ENCODE assay signal across 20 cellular contexts in genomic region chr5:2996687-2997086, GRCh38.
"Had no signal": no experiment of that assay in that cellular context is flagged by ENCODE, and none has a peak within 500 bp of the region (broad histone marks: within the 10 kb centered on the region; RNA-seq: fewer than 3 reads in every experiment).

No MANE protein-coding gene starts in this region.

- H3K36me3 ChIP-seq: neutrophil, stomach, thyroid gland had no signal

- FAIRE-seq: endometrium, frontal cortex, kidney, urothelium cell line had no signal

- H3K9ac ChIP-seq: parathyroid adenoma had no signal

- H3K4me3 ChIP-seq: hepatocyte, stomach, thyroid gland had no signal

- H3K4me2 ChIP-seq: hepatocyte had no signal

- H3K4me1 ChIP-seq: parathyroid adenoma, stomach, thyroid gland had no signal

- DNase-seq: cortex of kidney; effector memory CD8-positive, alpha-beta T cell; erythroblast; kidney; mesendoderm; natural killer cell; stimulated activated CD4-positive, alpha-beta T cell treated with anti-CD3 and anti-CD28 coated beads, Interleukin-2, amount 100 ng/mL, for 24 hours; stimulated activated CD4-positive, alpha-beta T cell treated with anti-CD3 and anti-CD28 coated beads, Interleukin-4, amount 100 ng/mL, for 24 hours; stimulated activated naive CD4-positive, alpha-beta T cell treated with Interleukin-2 at 50 U/mL for 16 hours; stomach; thyroid gland had no signal

- H2AFZ ChIP-seq: hepatocyte, parathyroid adenoma had no signal

- ATAC-seq: effector memory CD8-positive, alpha-beta T cell; left lobe of liver; natural killer cell; sciatic nerve; stimulated activated effector memory CD8-positive, alpha-beta T cell treated with anti-CD3 and anti-CD28 coated beads, Interleukin-12 subunit alpha, Interleukin-12 subunit beta, amount 100 ng/mL, for 72 hours had no signal

- H3K9me3 ChIP-seq: neutrophil, thyroid gland had no signal

- H3K27me3 ChIP-seq: hepatocyte, neutrophil, thyroid gland had no signal

- H3K27ac ChIP-seq: hepatocyte, neutrophil, parathyroid adenoma, stomach, thyroid gland had no signal

- H3K79me2 ChIP-seq: hepatocyte, parathyroid adenoma had no signal
